In genomic region chr3:194205675-194206133, GRCh38 we compare ENCODE assay signal across 10 cellular contexts.
DNase-seq lines count a peak whose midpoint lies in the region; ATAC-seq and TF ChIP-seq lines count a peak whose summit lies in the region.
"Had no signal": no experiment of that assay in that cellular context is flagged by ENCODE, and none has a peak within 500 bp of the region (broad histone marks: within the 10 kb centered on the region; RNA-seq: fewer than 3 reads in every experiment).

No MANE protein-coding gene starts in this region.

- H3K27ac Mint-ChIP-seq in endodermal cell: no peak overlapping the region
- H3K27ac Mint-ChIP-seq: activated naive CD8-positive, alpha-beta T cell; stimulated activated naive CD8-positive, alpha-beta T cell treated with anti-CD3 and anti-CD28 coated beads, Interleukin-15, amount 100 ng/mL, for 72 hours had no signal

- no peaks in the 10 kb centered on the region for H3K9me3 Mint-ChIP-seq in endodermal cell
- H3K9me3 Mint-ChIP-seq: stimulated activated naive CD8-positive, alpha-beta T cell treated with anti-CD3 and anti-CD28 coated beads, Interleukin-15, amount 100 ng/mL, for 72 hours had no signal

- H3K27me3 Mint-ChIP-seq in endodermal cell (ENCODE audit: insufficient read depth): peaks cover 9% of the 10 kb centered on the region

- TF ChIP-seq CTCF in endodermal cell (conservative IDR thresholded peaks at IDR 0.05): no peak
- no peak for TF ChIP-seq CTCF in upper lobe of right lung (IDR thresholded peaks at IDR 0.05)

- H3K9ac ChIP-seq in endodermal cell (ENCODE audit: extremely low read depth, low read length, poor library complexity, severe bottlenecking): no peak overlapping the region

- H3K27me3 ChIP-seq in endodermal cell (ENCODE audit: control insufficient read depth, insufficient read depth, low read length, poor library complexity, severe bottlenecking) (peaks cover 19% of the 10 kb centered on the region), upper lobe of right lung (peaks cover 8% of the 10 kb centered on the region)

- H3K4me3 ChIP-seq in endodermal cell (ENCODE audit: low read length): no peak overlapping the region
- peak overlapping the region; percentile 10 for H3K4me3 ChIP-seq in upper lobe of right lung

- DNase-seq in stimulated activated CD4-positive, alpha-beta T cell treated with anti-CD3 and anti-CD28 coated beads, Interleukin-15, amount 100 ng/mL, for 24 hours: peak; percentile 28
- no peak for DNase-seq in stimulated activated CD4-positive, alpha-beta T cell treated with anti-CD3 and anti-CD28 coated beads, Interleukin-2, amount 100 ng/mL, for 48 hours
- DNase-seq in NOMO-1 treated with DMSO at 0.1 percent for 48 hours (lab: John Stamatoyannopoulos, UW; ENCODE audit: unreplicated experiment) (peak; percentile 24), endodermal cell (peak; percentile 83), upper lobe of right lung (no peak), activated gamma-delta T cell (lab: John Stamatoyannopoulos, UW) (no peak)

- H3K4me1 Mint-ChIP-seq in endodermal cell: peaks cover 28% of the 10 kb centered on the region

- peak overlapping the region; percentile 47 for H3K27ac ChIP-seq in endodermal cell (ENCODE audit: low read depth, low read length)
- H3K27ac ChIP-seq in upper lobe of right lung: no peak overlapping the region

- intact Hi-C loops in upper lobe of right lung (cut with DNase I): no loop called here

- ATAC-seq in upper lobe of right lung (peak; percentile 85), HG02623 (IDR thresholded peaks at IDR 0.05; ENCODE audit: unreplicated experiment) (no peak), HG03520 (IDR thresholded peaks at IDR 0.05; ENCODE audit: unreplicated experiment) (no peak)
- ATAC-seq: stimulated activated naive CD8-positive, alpha-beta T cell treated with anti-CD3 and anti-CD28 coated beads, Interleukin-15, amount 100 ng/mL, for 72 hours had no signal

- WGBS in endodermal cell (ENCODE audit: insufficient coverage in 1 of 2, insufficient read length in 1 of 2), 2 experiments: 47 to 70% methylated on average over 7 to 8 of the region's 8 CpGs

- H3K36me3 Mint-ChIP-seq in endodermal cell (ENCODE audit: low read depth): no peaks in the 10 kb centered on the region
- H3K36me3 Mint-ChIP-seq: activated naive CD8-positive, alpha-beta T cell had no signal

- H3K4me1 ChIP-seq in endodermal cell (ENCODE audit: control insufficient read depth, insufficient read depth, low read length): peaks cover 3% of the 10 kb centered on the region
- H3K4me1 ChIP-seq in upper lobe of right lung: peaks cover 21% of the 10 kb centered on the region

- no peak overlapping the region for H3K4me3 Mint-ChIP-seq in endodermal cell

- H3K9me3 ChIP-seq in endodermal cell (ENCODE audit: control insufficient read depth, low read length): no peaks in the 10 kb centered on the region
- H3K9me3 ChIP-seq in upper lobe of right lung: no peaks in the 10 kb centered on the region

- H3K36me3 ChIP-seq in endodermal cell (ENCODE audit: control insufficient read depth, insufficient read depth, low read length) (no peaks in the 10 kb centered on the region), upper lobe of right lung (no peaks in the 10 kb centered on the region)

Comparison
In these comparisons a context has a peak if more than half of its experiments do, and no peak if none do; other contexts are left out.
1. DNase-seq: peak in stimulated activated CD4-positive, alpha-beta T cell treated with anti-CD3 and anti-CD28 coated beads, Interleukin-15, amount 100 ng/mL, for 24 hours (single experiment), NOMO-1 treated with DMSO at 0.1 percent for 48 hours (single experiment) and endodermal cell (single experiment); none in stimulated activated CD4-positive, alpha-beta T cell treated with anti-CD3 and anti-CD28 coated beads, Interleukin-2, amount 100 ng/mL, for 48 hours (0 of 2), upper lobe of right lung (single experiment) and activated gamma-delta T cell (single experiment).